8 cellular contexts compared by ENCODE assay signal in the genomic region with DNA sequence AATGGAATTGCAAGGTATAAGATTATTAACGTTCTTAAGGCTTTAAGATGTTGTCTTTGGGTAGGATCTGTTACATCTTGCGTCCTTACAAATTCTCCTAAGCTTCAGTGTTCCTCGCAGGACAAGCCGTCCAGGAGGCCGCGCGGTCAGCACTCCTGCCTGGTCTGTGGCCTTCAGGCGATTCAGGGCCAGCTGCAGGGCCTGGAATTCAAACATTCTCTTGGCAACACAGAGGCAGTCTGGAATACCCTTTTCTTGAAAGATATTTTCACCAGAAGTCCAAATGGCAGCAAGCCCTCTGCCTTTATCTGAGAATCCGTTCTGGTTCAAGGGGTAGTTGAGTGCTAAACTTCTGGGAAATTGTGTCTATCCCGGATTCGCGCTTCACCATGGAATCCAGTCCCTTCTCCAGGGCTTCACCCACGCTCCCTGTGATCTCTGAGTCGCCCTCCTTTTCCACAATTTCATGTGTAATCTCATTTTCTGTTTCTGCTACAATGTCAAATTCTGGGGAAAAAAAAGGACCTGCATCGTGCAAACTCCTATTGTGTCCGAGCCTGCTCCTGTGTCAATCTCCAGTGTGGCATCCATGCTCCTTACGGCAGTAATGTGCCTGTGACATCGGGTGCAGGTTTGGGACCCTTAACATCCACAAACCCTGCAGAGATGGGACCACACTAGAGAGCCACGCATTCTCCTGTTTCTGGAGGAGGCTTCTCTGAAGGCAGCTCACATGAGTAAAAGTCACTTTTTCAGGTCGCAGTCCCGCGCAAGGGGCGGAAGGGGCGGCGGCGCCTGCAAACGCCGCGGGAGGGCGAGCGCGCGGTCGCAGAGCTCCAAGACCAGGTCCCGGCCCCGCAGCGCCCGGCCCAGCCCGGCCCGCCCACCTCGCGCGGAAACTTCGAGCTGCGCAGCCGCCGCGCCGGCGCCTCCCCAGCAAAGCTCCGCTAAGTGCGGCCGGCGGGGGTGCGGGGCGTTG. TPM values are rescaled to one million over a fixed set of nuclear protein-coding genes. Genes with fewer than 3 reads are reported as not detected.
DNase-seq lines count a peak whose midpoint lies in the region; ATAC-seq and TF ChIP-seq lines count a peak whose summit lies in the region.

No MANE protein-coding gene starts in this region.

- WGBS in esophagus muscularis mucosa, result 39% methylated on average over 35 of the region's 56 CpGs
- 22% methylated on average over 56 of the region's 56 CpGs for WGBS in urinary bladder

- no peak for TF ChIP-seq EP300 in esophagus muscularis mucosa (IDR thresholded peaks at IDR 0.05)

- H3K9me3 ChIP-seq in DOHH2 (ENCODE audit: control insufficient read depth, insufficient read depth, low read length), result peaks cover 3% of the 10 kb centered on the region; the same call in 1 of the 2 replicates
- no peaks in the 10 kb centered on the region for H3K9me3 ChIP-seq in esophagus muscularis mucosa
- no peaks in the 10 kb centered on the region for H3K9me3 ChIP-seq in neural progenitor cell (ENCODE audit: low read depth)

- POLR2A ChIA-PET in activated CD8-positive, alpha-beta T cell treated with anti-CD3 and anti-CD28 coated beads for 36 hours (lab: Charles Lee), result interaction anchor here (1.0 to 1.2 kb wide), 2 partner anchors 10 to 133 kb away, joined by 3 read pairs; no protein-coding TSS in a partner anchor

- peaks cover 63% of the 10 kb centered on the region for H3F3A ChIP-seq in DOHH2 (ENCODE audit: control insufficient read depth, insufficient read depth)
- H3F3A ChIP-seq in neural progenitor cell (ENCODE audit: low read depth), result peaks cover 9% of the 10 kb centered on the region

- H3K4me3 Mint-ChIP-seq in activated CD8-positive, alpha-beta T cell treated with anti-CD3 and anti-CD28 coated beads for 36 hours, result peak overlapping the region; percentile 64
- peak overlapping the region; percentile 72 for H3K4me3 Mint-ChIP-seq in neural progenitor cell

- peaks cover 2% of the 10 kb centered on the region for H3K36me3 Mint-ChIP-seq in activated CD8-positive, alpha-beta T cell treated with anti-CD3 and anti-CD28 coated beads for 36 hours (ENCODE audit: low read depth)
- peaks cover 2% of the 10 kb centered on the region for H3K36me3 Mint-ChIP-seq in neural progenitor cell

- peaks cover 8% of the 10 kb centered on the region for H3K9me3 Mint-ChIP-seq in activated CD8-positive, alpha-beta T cell treated with anti-CD3 and anti-CD28 coated beads for 36 hours
- peaks cover 10% of the 10 kb centered on the region for H3K9me3 Mint-ChIP-seq in neural progenitor cell

- peaks cover 30% of the 10 kb centered on the region for H3K4me1 Mint-ChIP-seq in activated CD8-positive, alpha-beta T cell treated with anti-CD3 and anti-CD28 coated beads for 36 hours (ENCODE audit: low read depth)
- H3K4me1 Mint-ChIP-seq in neural progenitor cell, result peaks cover 5% of the 10 kb centered on the region

- ATAC-seq in HG03175 (IDR thresholded peaks at IDR 0.05; ENCODE audit: unreplicated experiment) (peak; percentile 33), GM21825 (IDR thresholded peaks at IDR 0.05; ENCODE audit: unreplicated experiment) (no peak)
- ATAC-seq in activated CD8-positive, alpha-beta T cell treated with anti-CD3 and anti-CD28 coated beads for 36 hours, result peak; percentile 76

- H2AFZ ChIP-seq in neural progenitor cell (replicated peaks), result peak overlapping the region; percentile 96

- no peaks in the 10 kb centered on the region for H3K27me3 Mint-ChIP-seq in activated CD8-positive, alpha-beta T cell treated with anti-CD3 and anti-CD28 coated beads for 36 hours
- peaks cover 8% of the 10 kb centered on the region for H3K27me3 Mint-ChIP-seq in neural progenitor cell (ENCODE audit: insufficient read depth, low read depth)

- intact Hi-C loops in activated CD8-positive, alpha-beta T cell treated with anti-CD3 and anti-CD28 coated beads for 36 hours (cut with micrococcal nuclease), result no loop called here
- intact Hi-C loops in esophagus muscularis mucosa (cut with DNase I), result no loop called here

- TF ChIP-seq CTCF in DOHH2 (IDR thresholded peaks at IDR 0.05; ENCODE audit: low read depth, low read length, poor library complexity, severe bottlenecking), result peak; percentile 49
- TF ChIP-seq CTCF in activated CD8-positive, alpha-beta T cell treated with anti-CD3 and anti-CD28 coated beads for 36 hours (IDR thresholded peaks at IDR 0.05), result peak; percentile 27
- peak; percentile 31 to 43 (median 32) for TF ChIP-seq CTCF in esophagus muscularis mucosa (IDR thresholded peaks at IDR 0.05)
- TF ChIP-seq CTCF in neural progenitor cell (IDR thresholded peaks at IDR 0.05), result no peak

- no peaks in the 10 kb centered on the region for H3K79me2 ChIP-seq in DOHH2 (ENCODE audit: control insufficient read depth, low read length)
- no peaks in the 10 kb centered on the region for H3K79me2 ChIP-seq in neural progenitor cell (ENCODE audit: low read depth)

- H3K9me2 ChIP-seq in DOHH2 (replicated peaks; ENCODE audit: control insufficient read depth, low read length), result no peaks in the 10 kb centered on the region

- CTCF ChIA-PET in activated CD8-positive, alpha-beta T cell treated with anti-CD3 and anti-CD28 coated beads for 36 hours (lab: Charles Lee), result interaction anchor here (0.9 to 1.7 kb wide), 5 partner anchors 40 to 165 kb away, joined by 3 to 6 read pairs (median 4); no protein-coding TSS in a partner anchor

- H3K4me2 ChIP-seq in DOHH2 (ENCODE audit: low read length), result peak overlapping the region; percentile 91
- peak overlapping the region; percentile 75 for H3K4me2 ChIP-seq in neural progenitor cell

- DNase-seq in activated CD8-positive, alpha-beta T cell treated with anti-CD3 and anti-CD28 coated beads for 36 hours, result peak; percentile 68
- DNase-seq in esophagus muscularis mucosa (ENCODE audit: extremely low spot score), result no peak
- peak; percentile 75 for DNase-seq in neural progenitor cell (ENCODE audit: low spot score)
- DNase-seq in superior temporal gyrus (ENCODE audit: extremely low spot score), result no peak

- H3K9ac ChIP-seq in neural progenitor cell, result no peak overlapping the region

- H3K27ac Mint-ChIP-seq in activated CD8-positive, alpha-beta T cell treated with anti-CD3 and anti-CD28 coated beads for 36 hours, result peak overlapping the region; percentile 11
- H3K27ac Mint-ChIP-seq in neural progenitor cell, result no peak overlapping the region

- H3K4me3 ChIP-seq in DOHH2 (ENCODE audit: low read length), result peak overlapping the region; percentile 62
- H3K4me3 ChIP-seq in esophagus muscularis mucosa, result peak overlapping the region; percentile 41 to 52 (median 42)
- peak overlapping the region; percentile 37 for H3K4me3 ChIP-seq in neural progenitor cell
- H3K4me3 ChIP-seq in urinary bladder (ENCODE audit: low read depth, low read length), result peak overlapping the region; percentile 24

- H3K36me3 ChIP-seq in DOHH2 (ENCODE audit: control insufficient read depth, low read length) (peaks cover 31% of the 10 kb centered on the region), esophagus muscularis mucosa (no peaks in the 10 kb centered on the region), neural progenitor cell (no peaks in the 10 kb centered on the region), urinary bladder (ENCODE audit: insufficient read depth) (no peaks in the 10 kb centered on the region)

- H3K4me1 ChIP-seq in DOHH2 (ENCODE audit: control insufficient read depth, low read length) (peaks cover 100% of the 10 kb centered on the region), esophagus muscularis mucosa (peaks cover 0 to 13% (median 11%) of the 10 kb centered on the region in 4 donors), neural progenitor cell (peaks cover 12% of the 10 kb centered on the region), urinary bladder (ENCODE audit: insufficient read depth) (no peaks in the 10 kb centered on the region)

- TF ChIP-seq POLR2A in esophagus muscularis mucosa (IDR thresholded peaks at IDR 0.05; ENCODE audit: low read depth), result no peak

- H4K20me1 ChIP-seq in DOHH2 (ENCODE audit: control insufficient read depth, insufficient read depth, low read depth, low read length) (no peaks in the 10 kb centered on the region), neural progenitor cell (ENCODE audit: low read depth) (no peaks in the 10 kb centered on the region)

- H3K27ac ChIP-seq in DOHH2 (ENCODE audit: low read depth, low read length) (peak overlapping the region; percentile 100), esophagus muscularis mucosa (replicated peaks in 1 of 4) (no peak overlapping the region), neural progenitor cell (no peak overlapping the region), urinary bladder (ENCODE audit: low read depth) (no peak overlapping the region)

- H3K27me3 ChIP-seq in DOHH2 (ENCODE audit: control insufficient read depth, low read length) (no peaks in the 10 kb centered on the region), esophagus muscularis mucosa (no peaks in the 10 kb centered on the region), neural progenitor cell (peaks cover 18% of the 10 kb centered on the region)

RNA-seq across cellular contexts. Expression of a gene that starts 25.3 kb away (rescaled TPM):
- 10 to 100 TPM; 61.1 to 64.6 TPM for total RNA-seq in activated CD8-positive, alpha-beta T cell treated with anti-CD3 and anti-CD28 coated beads for 36 hours
- total RNA-seq in esophagus muscularis mucosa (10 to 100 TPM in 1 of 4 donors, 1 to 10 TPM in 3; 3.0 to 12.3 (median 8.1) TPM), neural progenitor cell (ENCODE audit: low replicate concordance) (45.6 and 46.0 TPM in 2 replicates), urinary bladder (53.7 TPM)
- polyA plus RNA-seq in urinary bladder, result 7.5 TPM

Comparison
In these comparisons a context has a peak if more than half of its experiments do, and no peak if none do; other contexts are left out.
1. DNase-seq: peak in activated CD8-positive, alpha-beta T cell treated with anti-CD3 and anti-CD28 coated beads for 36 hours (single experiment) and neural progenitor cell (single experiment); none in esophagus muscularis mucosa (single experiment) and superior temporal gyrus (single experiment).
2. Peak in every context shown above with its lines, with median percentiles within 50 percentile points of each other: H3K4me3 ChIP-seq.